25 cellular contexts compared by ENCODE assay signal in the genomic region with DNA sequence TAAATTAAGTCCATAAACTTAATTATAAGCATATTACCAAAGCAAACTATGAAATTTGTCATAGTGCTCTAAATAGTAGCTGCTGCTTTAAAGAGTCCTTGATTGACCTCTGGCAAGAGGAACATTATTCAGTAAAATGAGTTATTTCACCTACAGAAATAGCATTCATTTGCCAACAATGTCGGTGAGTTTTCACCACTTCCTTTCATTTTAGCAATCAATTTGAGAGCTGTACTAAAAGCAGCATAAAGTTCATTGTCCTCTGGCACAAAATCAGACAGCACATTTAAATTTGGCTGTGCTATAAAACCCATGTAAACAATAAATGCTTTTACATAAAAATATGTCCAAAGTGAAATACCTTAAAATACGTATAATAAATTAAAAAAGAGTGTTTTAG.
"Had no signal": no experiment of that assay in that cellular context is flagged by ENCODE, and none has a peak within 500 bp of the region (broad histone marks: within the 10 kb centered on the region; RNA-seq: fewer than 3 reads in every experiment).

No MANE protein-coding gene starts in this region.

- H2AFZ ChIP-seq: PC-9 had no signal

- H3K9me3 Mint-ChIP-seq: activated CD4-positive, alpha-beta memory T cell treated with anti-CD3 and anti-CD28 coated beads, Interleukin-2, amount 10 ng/mL, durations not matched to agents 7 days and 5 days; activated CD4-positive, alpha-beta T cell treated with anti-CD3 and anti-CD28 coated beads, Interleukin-2, amount 10 ng/mL, durations not matched to agents 7 days and 5 days had no signal

- H3K36me3 Mint-ChIP-seq: activated naive CD4-positive, alpha-beta T cell treated with anti-CD3 and anti-CD28 coated beads, Interleukin-2, amount 10 ng/mL, durations not matched to agents 7 days and 5 days; activated naive CD8-positive, alpha-beta T cell treated with anti-CD3 and anti-CD28 coated beads for 36 hours had no signal

- H3K27me3 Mint-ChIP-seq: activated CD4-positive, alpha-beta memory T cell treated with anti-CD3 and anti-CD28 coated beads, Interleukin-2, amount 10 ng/mL, durations not matched to agents 7 days and 5 days; activated CD4-positive, alpha-beta T cell treated with anti-CD3 and anti-CD28 coated beads, Interleukin-2, amount 10 ng/mL, durations not matched to agents 7 days and 5 days; activated naive CD4-positive, alpha-beta T cell treated with anti-CD3 and anti-CD28 coated beads, Interleukin-2, amount 10 ng/mL, durations not matched to agents 7 days and 5 days; activated naive CD8-positive, alpha-beta T cell treated with anti-CD3 and anti-CD28 coated beads for 36 hours had no signal

- H3K27ac ChIP-seq: PC-9, VCaP had no signal

- H3K27ac Mint-ChIP-seq: activated CD4-positive, alpha-beta memory T cell treated with anti-CD3 and anti-CD28 coated beads, Interleukin-2, amount 10 ng/mL, durations not matched to agents 7 days and 5 days; activated CD4-positive, alpha-beta T cell treated with anti-CD3 and anti-CD28 coated beads, Interleukin-2, amount 10 ng/mL, durations not matched to agents 7 days and 5 days; activated naive CD4-positive, alpha-beta T cell treated with anti-CD3 and anti-CD28 coated beads, Interleukin-2, amount 10 ng/mL, durations not matched to agents 7 days and 5 days; activated naive CD8-positive, alpha-beta T cell treated with anti-CD3 and anti-CD28 coated beads for 36 hours; activated T-cell treated with anti-CD3 and anti-CD28 coated beads, Interleukin-2, amount 50 U/mL, for 72 hours; activated T-helper 2 cell treated with anti-CD3 and anti-CD28 coated beads, Interferon-gamma antibody, Interleukin-2, Interleukin-4, amounts not matched to agents 10 μg/mL and 5 μg/mL and 100 μg/mL, durations not matched to agents 14 hours and 24 hours and 36 hours had no signal

- H3K4me1 Mint-ChIP-seq: activated CD4-positive, alpha-beta memory T cell treated with anti-CD3 and anti-CD28 coated beads, Interleukin-2, amount 10 ng/mL, durations not matched to agents 7 days and 5 days; activated CD4-positive, alpha-beta T cell treated with anti-CD3 and anti-CD28 coated beads, Interleukin-2, amount 10 ng/mL, durations not matched to agents 7 days and 5 days; activated naive CD4-positive, alpha-beta T cell treated with anti-CD3 and anti-CD28 coated beads, Interleukin-2, amount 10 ng/mL, durations not matched to agents 7 days and 5 days; activated naive CD8-positive, alpha-beta T cell treated with anti-CD3 and anti-CD28 coated beads for 36 hours had no signal

- H3K4me3 Mint-ChIP-seq: activated CD4-positive, alpha-beta memory T cell treated with anti-CD3 and anti-CD28 coated beads, Interleukin-2, amount 10 ng/mL, durations not matched to agents 7 days and 5 days; activated CD4-positive, alpha-beta T cell treated with anti-CD3 and anti-CD28 coated beads, Interleukin-2, amount 10 ng/mL, durations not matched to agents 7 days and 5 days; activated naive CD4-positive, alpha-beta T cell treated with anti-CD3 and anti-CD28 coated beads, Interleukin-2, amount 10 ng/mL, durations not matched to agents 7 days and 5 days; activated naive CD8-positive, alpha-beta T cell treated with anti-CD3 and anti-CD28 coated beads for 36 hours; activated T-cell treated with anti-CD3 and anti-CD28 coated beads, Interleukin-2, amount 50 U/mL, for 72 hours had no signal

- DNase-seq: activated CD4-positive, alpha-beta memory T cell treated with anti-CD3 and anti-CD28 coated beads, Interleukin-2, amount 10 ng/mL, durations not matched to agents 7 days and 5 days; activated CD4-positive, alpha-beta T cell treated with anti-CD3 and anti-CD28 coated beads, Interleukin-2, amount 10 ng/mL, durations not matched to agents 7 days and 5 days; activated CD4-positive, CD25-positive, alpha-beta regulatory T cell; activated CD8-positive, alpha-beta memory T cell treated with anti-CD3 and anti-CD28 coated beads, Interleukin-2, amount 50 U/mL, for 4 hours; activated gamma-delta T cell treated with Interleukin-2 at 50 U/mL for 16 hours; activated naive CD4-positive, alpha-beta T cell treated with anti-CD3 and anti-CD28 coated beads, Interleukin-2, amount 10 ng/mL, durations not matched to agents 7 days and 5 days; activated naive CD8-positive, alpha-beta T cell treated with anti-CD3 and anti-CD28 coated beads for 36 hours; activated T-cell treated with anti-CD3 and anti-CD28 coated beads, Interleukin-2, amount 50 U/mL, for 72 hours; cerebellar nuclear complex; Karpas-422; MM.1S; NCI-H1105 treated with DMSO at 0.1 percent for 48 hours; NCI-H1436 treated with DMSO at 0.1 percent for 48 hours; NCI-H187 treated with DMSO at 0.1 percent for 48 hours; NCI-H2081 treated with DMSO at 0.1 percent for 48 hours; NCI-H446; NCI-H524; PC-9; SHP77 treated with DMSO at 0.1 percent for 48 hours; SK-N-SH; T-helper 2 cell; T1000 had no signal

- H3K4me3 ChIP-seq: K562, PC-9 had no signal

- ATAC-seq: activated T-cell treated with anti-CD3 and anti-CD28 coated beads, Interleukin-2, amount 50 U/mL, for 72 hours; K562 had no signal

- H3K9me3 ChIP-seq: SK-N-SH had no signal

- FAIRE-seq: K562 had no signal

- H3K4me2 ChIP-seq: PC-9, SK-N-SH had no signal

- H3K9ac ChIP-seq: SK-N-SH had no signal
